ENCODE assay signal across 1 cellular context in the genomic region with DNA sequence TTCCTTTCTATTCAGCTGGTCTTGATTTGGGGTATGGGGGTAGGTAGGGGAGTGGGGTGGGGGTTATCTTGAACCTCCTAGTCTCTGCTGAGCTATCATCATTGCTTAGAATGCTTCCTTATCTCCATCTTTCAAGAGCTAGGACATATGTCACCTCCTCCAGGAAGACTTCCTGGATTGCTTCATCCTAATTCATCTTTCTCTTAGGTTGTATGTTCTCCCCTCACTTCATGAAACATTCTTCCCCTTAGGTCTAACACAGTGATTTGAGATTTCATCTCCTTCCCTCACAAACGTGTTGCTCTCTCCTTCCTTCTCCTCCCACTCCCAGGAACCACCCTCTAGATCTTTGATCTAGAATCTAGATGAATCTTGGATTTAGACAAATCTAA.
TF ChIP-seq lines count a peak whose summit lies in the region.

No MANE protein-coding gene starts in this region.

TF ChIP-seq in endothelial cell of umbilical vein, 7 proteins besides CTCF, POLR2A, EP300 and RAD21:
- TF ChIP-seq GATA2 (IDR thresholded peaks at IDR 0.05; ENCODE audit: insufficient read depth, insufficient read length, low read depth, low read length) = no peak
- no peak for TF ChIP-seq POLR2AphosphoS5 (IDR thresholded peaks at IDR 0.05; ENCODE audit: insufficient read depth, low read depth, low read length)
- TF ChIP-seq, protein P1, sequence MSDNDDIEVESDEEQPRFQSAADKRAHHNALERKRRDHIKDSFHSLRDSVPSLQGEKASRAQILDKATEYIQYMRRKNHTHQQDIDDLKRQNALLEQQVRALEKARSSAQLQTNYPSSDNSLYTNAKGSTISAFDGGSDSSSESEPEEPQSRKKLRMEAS (IDR thresholded peaks at IDR 0.05; ENCODE audit: insufficient read depth, insufficient read length) = no peak
- TF ChIP-seq EZH2 (IDR thresholded peaks at IDR 0.05; ENCODE audit: borderline replicate concordance, low read depth, low read length, severe bottlenecking) = no peak
- no peak for TF ChIP-seq MYC (IDR thresholded peaks at IDR 0.05; ENCODE audit: low read depth, low read length)
- no peak for TF ChIP-seq FOS (IDR thresholded peaks at IDR 0.05; ENCODE audit: borderline replicate concordance, insufficient read depth, low read length)
- no peak for TF ChIP-seq JUN (IDR thresholded peaks at IDR 0.05; ENCODE audit: borderline replicate concordance, insufficient read depth, insufficient read length, low read depth)
